ENCODE assay signal across 1 cellular context in the genomic region with DNA sequence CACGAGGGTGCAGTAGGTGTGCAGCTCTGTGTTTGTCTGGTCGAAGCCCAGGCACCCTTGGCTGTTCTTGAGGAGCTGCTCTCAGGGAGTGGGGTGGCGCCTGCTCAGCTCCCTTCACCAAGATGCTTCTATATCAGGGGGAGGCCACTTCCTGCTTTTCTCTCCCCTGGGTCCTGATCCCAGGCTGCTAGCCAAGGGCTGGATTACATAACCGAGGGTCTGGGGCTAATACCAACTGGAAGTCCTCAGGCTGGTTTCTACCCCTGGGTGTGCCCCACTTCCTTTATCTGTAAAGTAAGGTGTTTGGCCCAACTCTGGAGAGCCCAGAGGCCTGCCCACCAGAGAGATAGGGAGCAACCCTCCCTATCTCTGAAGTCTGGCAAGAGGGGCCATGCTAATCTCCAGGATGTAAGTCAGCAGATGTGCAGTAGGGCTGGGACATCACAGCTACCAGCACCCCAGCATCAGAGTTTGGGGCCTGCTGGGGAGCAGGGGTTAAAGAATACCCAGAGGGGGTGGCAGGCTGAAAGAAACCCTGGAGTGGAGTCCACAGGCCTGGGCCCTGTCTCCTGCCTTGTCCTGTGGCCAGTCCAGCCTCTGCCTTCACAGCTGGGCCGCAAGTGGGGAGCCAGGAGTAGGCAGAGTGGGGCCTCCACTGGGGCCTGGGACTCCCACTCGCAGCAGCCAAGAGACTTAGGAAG.
A peak's percentile ranks its signal among the peaks of the same experiment; 100 is the strongest.
TF ChIP-seq lines count a peak whose summit lies in the region.

No MANE protein-coding gene starts in this region.

TF ChIP-seq in K562, 482 proteins besides CTCF, POLR2A, EP300 and RAD21 (continued from another document and continues in another):
- TF ChIP-seq TCFL5 (CRISPR knock-in tag; conservative IDR thresholded peaks at IDR 0.05) (no peak), MGA (IDR thresholded peaks at IDR 0.05) (no peak), FOXK1 (CRISPR knock-in tag; IDR thresholded peaks at IDR 0.05; ENCODE audit: borderline replicate concordance) (no peak), TCF3 (CRISPR knock-in tag; IDR thresholded peaks at IDR 0.05) (peak; percentile 54), HMG20B (CRISPR knock-in tag; IDR thresholded peaks at IDR 0.05) (no peak), ZHX1 (conservative IDR thresholded peaks at IDR 0.05; ENCODE audit: low read length) (no peak), POLR2AphosphoS2 (IDR thresholded peaks at IDR 0.05; ENCODE audit: low read length) (no peak), SMARCB1 (IDR thresholded peaks at IDR 0.05; ENCODE audit: insufficient read length, low read depth) (peak; percentile 39), SMARCC2 (IDR thresholded peaks at IDR 0.05; ENCODE audit: low read depth) (peak; percentile 46; the same call in 1 of the 2 replicates), TEAD4 (IDR thresholded peaks at IDR 0.05; ENCODE audit: low read length) (peak; percentile 23; the same call in 1 of the 2 replicates), TEAD4 (CRISPR knock-in tag; IDR thresholded peaks at IDR 0.05; ENCODE audit: borderline replicate concordance) (no peak), MCM3 (IDR thresholded peaks at IDR 0.05) (no peak), ARID1B (IDR thresholded peaks at IDR 0.05) (peak; percentile 65), TOE1 (IDR thresholded peaks at IDR 0.05; ENCODE audit: borderline replicate concordance) (0 out of 2 replicates have a peak, but pooled peaks have one; percentile 29), TOE1 (CRISPR knock-in tag; IDR thresholded peaks at IDR 0.05; ENCODE audit: borderline replicate concordance, low read depth) (no peak), COPS2 (conservative IDR thresholded peaks at IDR 0.05) (no peak), USF2 (CRISPR knock-in tag; IDR thresholded peaks at IDR 0.05) (no peak), ELF1 (tag; IDR thresholded peaks at IDR 0.05) (peak; percentile 65), ZNF134 (CRISPR knock-in tag; conservative IDR thresholded peaks at IDR 0.05) (no peak), DACH1 (IDR thresholded peaks at IDR 0.05; ENCODE audit: partially characterized antibody) (no peak), GATAD2A (IDR thresholded peaks at IDR 0.05) (no peak), KLF16 (IDR thresholded peaks at IDR 0.05) (0 out of 2 replicates have a peak, but pooled peaks have one; percentile 19), ARHGAP35 (IDR thresholded peaks at IDR 0.05; ENCODE audit: partially characterized antibody) (no peak), NFE2 (IDR thresholded peaks at IDR 0.05; ENCODE audit: low read depth) (no peak), ZNF282 (CRISPR knock-in tag; IDR thresholded peaks at IDR 0.05) (no peak), HIVEP1 (CRISPR knock-in tag; IDR thresholded peaks at IDR 0.05) (no peak), ZNF551 (CRISPR knock-in tag; IDR thresholded peaks at IDR 0.05) (no peak), HEY1 (CRISPR knock-in tag; IDR thresholded peaks at IDR 0.05; ENCODE audit: borderline replicate concordance) (no peak), RBM17 (IDR thresholded peaks at IDR 0.05; ENCODE audit: borderline replicate concordance, low read depth, low read length) (no peak), MCM2 (IDR thresholded peaks at IDR 0.05; ENCODE audit: low read depth) (no peak), SMAD4 (CRISPR knock-in tag; conservative IDR thresholded peaks at IDR 0.05) (peak; percentile 47), KLF13 (tag; IDR thresholded peaks at IDR 0.05; ENCODE audit: borderline replicate concordance, low read depth) (no peak), SREBF1 (IDR thresholded peaks at IDR 0.05; ENCODE audit: borderline replicate concordance, low read depth, low read length) (no peak), ZNF785 (CRISPR knock-in tag; IDR thresholded peaks at IDR 0.05) (no peak), ZBED1 (IDR thresholded peaks at IDR 0.05) (no peak), SAFB (IDR thresholded peaks at IDR 0.05; ENCODE audit: borderline replicate concordance, low read depth, low read length) (no peak), ATF7 (IDR thresholded peaks at IDR 0.05) (0 out of 2 replicates have a peak, but pooled peaks have one; percentile 13), ZFP30 (CRISPR knock-in tag; IDR thresholded peaks at IDR 0.05; ENCODE audit: borderline replicate concordance) (no peak), ZNF277 (CRISPR knock-in tag; IDR thresholded peaks at IDR 0.05; ENCODE audit: borderline replicate concordance) (no peak), PHF20 (IDR thresholded peaks at IDR 0.05; ENCODE audit: partially characterized antibody) (no peak)
- TF ChIP-seq, protein P1, sequence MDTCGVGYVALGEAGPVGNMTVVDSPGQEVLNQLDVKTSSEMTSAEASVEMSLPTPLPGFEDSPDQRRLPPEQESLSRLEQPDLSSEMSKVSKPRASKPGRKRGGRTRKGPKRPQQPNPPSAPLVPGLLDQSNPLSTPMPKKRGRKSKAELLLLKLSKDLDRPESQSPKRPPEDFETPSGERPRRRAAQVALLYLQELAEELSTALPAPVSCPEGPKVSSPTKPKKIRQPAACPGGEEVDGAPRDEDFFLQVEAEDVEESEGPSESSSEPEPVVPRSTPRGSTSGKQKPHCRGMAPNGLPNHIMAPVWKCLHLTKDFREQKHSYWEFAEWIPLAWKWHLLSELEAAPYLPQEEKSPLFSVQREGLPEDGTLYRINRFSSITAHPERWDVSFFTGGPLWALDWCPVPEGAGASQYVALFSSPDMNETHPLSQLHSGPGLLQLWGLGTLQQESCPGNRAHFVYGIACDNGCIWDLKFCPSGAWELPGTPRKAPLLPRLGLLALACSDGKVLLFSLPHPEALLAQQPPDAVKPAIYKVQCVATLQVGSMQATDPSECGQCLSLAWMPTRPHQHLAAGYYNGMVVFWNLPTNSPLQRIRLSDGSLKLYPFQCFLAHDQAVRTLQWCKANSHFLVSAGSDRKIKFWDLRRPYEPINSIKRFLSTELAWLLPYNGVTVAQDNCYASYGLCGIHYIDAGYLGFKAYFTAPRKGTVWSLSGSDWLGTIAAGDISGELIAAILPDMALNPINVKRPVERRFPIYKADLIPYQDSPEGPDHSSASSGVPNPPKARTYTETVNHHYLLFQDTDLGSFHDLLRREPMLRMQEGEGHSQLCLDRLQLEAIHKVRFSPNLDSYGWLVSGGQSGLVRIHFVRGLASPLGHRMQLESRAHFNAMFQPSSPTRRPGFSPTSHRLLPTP (IDR thresholded peaks at IDR 0.05; ENCODE audit: borderline replicate concordance, extremely low read depth, insufficient read length), result no peak
- TF ChIP-seq, protein P2, sequence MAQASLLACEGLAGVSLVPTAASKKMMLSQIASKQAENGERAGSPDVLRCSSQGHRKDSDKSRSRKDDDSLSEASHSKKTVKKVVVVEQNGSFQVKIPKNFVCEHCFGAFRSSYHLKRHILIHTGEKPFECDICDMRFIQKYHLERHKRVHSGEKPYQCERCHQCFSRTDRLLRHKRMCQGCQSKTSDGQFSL (CRISPR knock-in tag; IDR thresholded peaks at IDR 0.05), result no peak
- TF ChIP-seq, protein P2 (tag; IDR thresholded peaks at IDR 0.05), result 0 out of 4 replicates have a peak, but pooled peaks of 1 of the 2 experiments have one; percentile 30
